8 cellular contexts compared by ENCODE assay signal in genomic region chr9:87793292-87793691, GRCh38.
DNase-seq lines count a peak whose midpoint lies in the region; ATAC-seq and TF ChIP-seq lines count a peak whose summit lies in the region.

No MANE protein-coding gene starts in this region.

- WGBS in thyroid gland, 2 donors, result 63 to 64% methylated on average over 6 of the region's 6 CpGs

- peak; percentile 38 for ATAC-seq in activated CD4-positive, alpha-beta T cell treated with anti-CD3 and anti-CD28 coated beads for 36 hours
- ATAC-seq in left cardiac atrium (peak; percentile 50 to 81), GM19467 (IDR thresholded peaks at IDR 0.05; ENCODE audit: unreplicated experiment) (no peak)

- H3K27me3 ChIP-seq in thyroid gland, result no peaks in the 10 kb centered on the region

- no peak overlapping the region for H3K4me3 ChIP-seq in thyroid gland (replicated peaks in 1 of 3)

- intact Hi-C loops in activated CD4-positive, alpha-beta T cell treated with anti-CD3 and anti-CD28 coated beads for 36 hours (cut with DNase I, micrococcal nuclease), result loop anchor here in 1 of 2 experiments (1.0 to 5.0 kb wide), 2 partner anchors 19 to 86 kb away; no protein-coding TSS in a partner anchor
- intact Hi-C loops in left cardiac atrium (cut with DNase I), result no loop called here
- intact Hi-C loops in thyroid gland (cut with DNase I), result no loop called here

- H3K9me3 ChIP-seq in thyroid gland, result no peaks in the 10 kb centered on the region

- H3K4me3 Mint-ChIP-seq in activated CD4-positive, alpha-beta T cell treated with anti-CD3 and anti-CD28 coated beads for 36 hours, result no peak overlapping the region
- no peak overlapping the region for H3K4me3 Mint-ChIP-seq in activated CD4-positive, alpha-beta T cell treated with anti-CD3 and anti-CD28 coated beads, Interleukin-2, amount 10 ng/mL, durations not matched to agents 7 days and 5 days
- H3K4me3 Mint-ChIP-seq in T-helper 1 cell treated with Interleukin-12 subunit alpha and Interleukin-12 subunit beta and Interleukin-4 antibody, amounts not matched to agents 30 μg/mL and 1 μg/mL, for 36 hours, result no peak overlapping the region

- H3K9me3 Mint-ChIP-seq in activated CD4-positive, alpha-beta T cell treated with anti-CD3 and anti-CD28 coated beads for 36 hours (ENCODE audit: low read depth), result no peaks in the 10 kb centered on the region
- H3K9me3 Mint-ChIP-seq in activated CD4-positive, alpha-beta T cell treated with anti-CD3 and anti-CD28 coated beads, Interleukin-2, amount 10 ng/mL, durations not matched to agents 7 days and 5 days, result peaks cover 4% of the 10 kb centered on the region
- no peaks in the 10 kb centered on the region for H3K9me3 Mint-ChIP-seq in T-helper 1 cell treated with Interleukin-12 subunit alpha and Interleukin-12 subunit beta and Interleukin-4 antibody, amounts not matched to agents 30 μg/mL and 1 μg/mL, for 36 hours

- H3K4me1 Mint-ChIP-seq in activated CD4-positive, alpha-beta T cell treated with anti-CD3 and anti-CD28 coated beads for 36 hours, result peaks cover 30% of the 10 kb centered on the region
- peaks cover 32% of the 10 kb centered on the region for H3K4me1 Mint-ChIP-seq in activated CD4-positive, alpha-beta T cell treated with anti-CD3 and anti-CD28 coated beads, Interleukin-2, amount 10 ng/mL, durations not matched to agents 7 days and 5 days
- H3K4me1 Mint-ChIP-seq in T-helper 1 cell treated with Interleukin-12 subunit alpha and Interleukin-12 subunit beta and Interleukin-4 antibody, amounts not matched to agents 30 μg/mL and 1 μg/mL, for 36 hours (ENCODE audit: low read depth), result peaks cover 15% of the 10 kb centered on the region

- H3K27ac Mint-ChIP-seq in activated CD4-positive, alpha-beta T cell treated with anti-CD3 and anti-CD28 coated beads for 36 hours, result peak overlapping the region; percentile 59
- H3K27ac Mint-ChIP-seq in activated CD4-positive, alpha-beta T cell treated with anti-CD3 and anti-CD28 coated beads, Interleukin-2, amount 10 ng/mL, durations not matched to agents 7 days and 5 days, result no peak overlapping the region
- peak overlapping the region; percentile 56 for H3K27ac Mint-ChIP-seq in T-helper 1 cell treated with Interleukin-12 subunit alpha and Interleukin-12 subunit beta and Interleukin-4 antibody, amounts not matched to agents 30 μg/mL and 1 μg/mL, for 36 hours

- CTCF ChIA-PET in activated CD4-positive, alpha-beta T cell treated with anti-CD3 and anti-CD28 coated beads for 36 hours (lab: Charles Lee), result interaction anchor here (1.5 to 1.6 kb wide), 2 partner anchors 18 to 19 kb away, joined by 3 to 4 read pairs; no protein-coding TSS in a partner anchor
- CTCF ChIA-PET in activated CD4-positive, alpha-beta T cell treated with anti-CD3 and anti-CD28 coated beads, Interleukin-2, amount 10 ng/mL, durations not matched to agents 7 days and 5 days (lab: Charles Lee), result interaction anchor here (0.7 kb wide), 1 partner anchor 13 kb away, joined by 3 read pairs; no protein-coding TSS in a partner anchor

- H3K36me3 ChIP-seq in thyroid gland, result no peaks in the 10 kb centered on the region

- POLR2A ChIA-PET in activated CD4-positive, alpha-beta T cell treated with anti-CD3 and anti-CD28 coated beads for 36 hours (lab: Charles Lee), result no interaction called here
- POLR2A ChIA-PET in activated CD4-positive, alpha-beta T cell treated with anti-CD3 and anti-CD28 coated beads, Interleukin-2, amount 10 ng/mL, durations not matched to agents 7 days and 5 days (lab: Charles Lee), result no interaction called here

- TF ChIP-seq CTCF in thyroid gland (IDR thresholded peaks at IDR 0.05), result no peak

- no peak for DNase-seq in activated CD4-positive, alpha-beta T cell treated with anti-CD3 and anti-CD28 coated beads for 36 hours
- DNase-seq in activated CD4-positive, alpha-beta T cell treated with anti-CD3 and anti-CD28 coated beads, Interleukin-2, amount 10 ng/mL, durations not matched to agents 7 days and 5 days, result no peak
- DNase-seq in left cardiac atrium, result no peak
- no peak for DNase-seq in thyroid gland
- no peak for DNase-seq in NCI-H2081 (lab: John Stamatoyannopoulos, UW)
- DNase-seq in HT-29 (ENCODE audit: low spot score), result no peak

- H3K4me1 ChIP-seq in thyroid gland, result no peaks in the 10 kb centered on the region

- H3K27me3 Mint-ChIP-seq in activated CD4-positive, alpha-beta T cell treated with anti-CD3 and anti-CD28 coated beads for 36 hours, result peaks cover 4% of the 10 kb centered on the region
- no peaks in the 10 kb centered on the region for H3K27me3 Mint-ChIP-seq in activated CD4-positive, alpha-beta T cell treated with anti-CD3 and anti-CD28 coated beads, Interleukin-2, amount 10 ng/mL, durations not matched to agents 7 days and 5 days
- no peaks in the 10 kb centered on the region for H3K27me3 Mint-ChIP-seq in T-helper 1 cell treated with Interleukin-12 subunit alpha and Interleukin-12 subunit beta and Interleukin-4 antibody, amounts not matched to agents 30 μg/mL and 1 μg/mL, for 36 hours (ENCODE audit: low read depth)

- H3K27ac ChIP-seq in thyroid gland, result peak overlapping the region in 2 of 3 donors; percentile 45 to 50

- no peak for TF ChIP-seq POLR2A in thyroid gland (IDR thresholded peaks at IDR 0.05)

- H3K36me3 Mint-ChIP-seq in activated CD4-positive, alpha-beta T cell treated with anti-CD3 and anti-CD28 coated beads for 36 hours (ENCODE audit: low read depth), result no peaks in the 10 kb centered on the region
- no peaks in the 10 kb centered on the region for H3K36me3 Mint-ChIP-seq in activated CD4-positive, alpha-beta T cell treated with anti-CD3 and anti-CD28 coated beads, Interleukin-2, amount 10 ng/mL, durations not matched to agents 7 days and 5 days (ENCODE audit: low read depth)
- no peaks in the 10 kb centered on the region for H3K36me3 Mint-ChIP-seq in T-helper 1 cell treated with Interleukin-12 subunit alpha and Interleukin-12 subunit beta and Interleukin-4 antibody, amounts not matched to agents 30 μg/mL and 1 μg/mL, for 36 hours (ENCODE audit: low read depth)
